8 cellular contexts compared by ENCODE assay signal in the genomic region with DNA sequence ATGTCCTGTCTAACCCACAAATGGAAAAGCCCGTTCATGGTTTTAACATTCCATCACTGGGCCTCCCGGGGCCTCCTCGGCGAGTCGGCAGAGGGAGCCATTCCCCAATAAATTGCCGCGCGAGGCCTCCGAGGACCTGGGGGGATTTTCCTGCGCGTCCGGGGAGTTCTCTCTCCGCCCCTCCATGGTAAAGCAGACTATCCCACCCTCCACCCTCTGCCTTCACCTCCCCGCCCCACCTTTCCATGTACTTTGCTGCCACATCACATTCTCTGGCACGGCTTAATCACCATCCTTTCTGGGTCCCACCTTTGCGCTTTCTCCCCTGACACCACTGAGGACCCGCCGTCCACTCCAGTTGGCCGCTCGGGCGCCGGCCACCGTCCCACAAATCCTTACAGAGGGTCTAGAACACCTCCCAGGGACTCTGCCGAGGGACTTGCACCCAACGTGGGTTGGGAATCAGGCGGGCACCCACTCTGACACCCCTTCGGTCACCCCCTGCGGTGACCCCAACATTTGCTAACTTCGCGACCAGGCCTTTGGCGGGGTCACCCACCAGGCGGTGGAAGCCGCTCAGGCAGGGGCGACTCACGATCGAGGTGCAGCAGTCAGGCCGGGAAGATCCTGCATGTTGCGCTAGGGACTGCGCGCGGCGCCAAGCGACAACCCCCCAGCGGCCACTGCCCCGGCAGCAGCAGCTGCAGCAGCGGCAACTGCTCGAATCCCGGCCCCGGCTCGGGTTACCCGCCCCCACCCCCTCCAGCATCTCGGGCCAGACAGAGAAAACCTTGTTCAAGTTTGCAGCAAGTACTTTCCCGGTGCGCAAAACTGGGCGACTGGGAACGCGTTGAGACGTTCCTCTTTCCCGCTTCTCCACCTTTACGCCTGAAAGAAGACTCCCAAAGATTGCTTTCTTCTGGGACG. TPM values are rescaled to one million over a fixed set of nuclear protein-coding genes. Genes with fewer than 3 reads are reported as not detected.
DNase-seq lines count a peak whose midpoint lies in the region; ATAC-seq and TF ChIP-seq lines count a peak whose summit lies in the region.

A gene (plus strand): TSS at position 778 of the 927 bp plus-strand sequence. CDS start 40,513 bp downstream, outside the sequence.

- H3K27me3 Mint-ChIP-seq in activated CD8-positive, alpha-beta T cell treated with anti-CD3 and anti-CD28 coated beads for 36 hours, result peaks cover 62% of the 10 kb centered on the region
- no peaks in the 10 kb centered on the region for H3K27me3 Mint-ChIP-seq in glutamatergic neuron (ENCODE audit: unreplicated experiment)

- POLR2A ChIA-PET in activated CD8-positive, alpha-beta T cell treated with anti-CD3 and anti-CD28 coated beads for 36 hours (lab: Charles Lee), result no interaction called here

- no peak within 1 kb of the TSS for H3K27ac Mint-ChIP-seq in activated CD8-positive, alpha-beta T cell treated with anti-CD3 and anti-CD28 coated beads for 36 hours
- no peak within 1 kb of the TSS for H3K27ac Mint-ChIP-seq in glutamatergic neuron (ENCODE audit: unreplicated experiment)

- intact Hi-C loops in activated CD8-positive, alpha-beta T cell treated with anti-CD3 and anti-CD28 coated beads for 36 hours (cut with micrococcal nuclease), result loop anchor here (2.0 to 5.0 kb wide), 2 partner anchors 152 to 203 kb away; no protein-coding TSS in a partner anchor

- H3K4me3 ChIP-seq in GM12865 (ENCODE audit: low read depth, low read length) (no peak within 1 kb of the TSS), parathyroid adenoma (ENCODE audit: low read depth, low read length) (no peak within 1 kb of the TSS)

- H3K36me3 ChIP-seq in parathyroid adenoma (ENCODE audit: control insufficient read depth, insufficient read depth, low read length), result no peaks in the 10 kb centered on the region

- no peaks in the 10 kb centered on the region for H3K36me3 Mint-ChIP-seq in activated CD8-positive, alpha-beta T cell treated with anti-CD3 and anti-CD28 coated beads for 36 hours (ENCODE audit: low read depth)
- H3K36me3 Mint-ChIP-seq in glutamatergic neuron (ENCODE audit: unreplicated experiment), result peaks cover 5% of the 10 kb centered on the region

- H3K27me3 ChIP-seq in parathyroid adenoma (ENCODE audit: control insufficient read depth, insufficient read depth, low read length), result no peaks in the 10 kb centered on the region

- peak within 1 kb of the TSS; percentile 54 for H2AFZ ChIP-seq in parathyroid adenoma

- TF ChIP-seq CTCF in GM12865 (IDR thresholded peaks at IDR 0.05; ENCODE audit: insufficient read depth, low read depth, low read length, missing control alignments) (peak; percentile 48), glutamatergic neuron (IDR thresholded peaks at IDR 0.05; ENCODE audit: partially characterized antibody, unreplicated experiment) (peak; percentile 25), parathyroid adenoma (IDR thresholded peaks at IDR 0.05) (peak; percentile 56)
- peak; percentile 56 for TF ChIP-seq CTCF in activated CD8-positive, alpha-beta T cell treated with anti-CD3 and anti-CD28 coated beads for 36 hours (IDR thresholded peaks at IDR 0.05)

- peaks cover 11% of the 10 kb centered on the region for H3K4me1 Mint-ChIP-seq in activated CD8-positive, alpha-beta T cell treated with anti-CD3 and anti-CD28 coated beads for 36 hours (ENCODE audit: low read depth)
- peaks cover 5% of the 10 kb centered on the region for H3K4me1 Mint-ChIP-seq in glutamatergic neuron (ENCODE audit: low read depth, unreplicated experiment)

- peaks cover 5% of the 10 kb centered on the region for H3K9me3 Mint-ChIP-seq in activated CD8-positive, alpha-beta T cell treated with anti-CD3 and anti-CD28 coated beads for 36 hours
- H3K9me3 Mint-ChIP-seq in glutamatergic neuron (ENCODE audit: unreplicated experiment), result no peaks in the 10 kb centered on the region

- no peak within 1 kb of the TSS for H3K27ac ChIP-seq in parathyroid adenoma

- no peaks in the 10 kb centered on the region for H3K79me2 ChIP-seq in parathyroid adenoma

- peak within 1 kb of the TSS; percentile 32 for H3K4me3 Mint-ChIP-seq in activated CD8-positive, alpha-beta T cell treated with anti-CD3 and anti-CD28 coated beads for 36 hours
- H3K4me3 Mint-ChIP-seq in glutamatergic neuron (ENCODE audit: unreplicated experiment), result peak within 1 kb of the TSS; percentile 87

- ATAC-seq in activated CD8-positive, alpha-beta T cell treated with anti-CD3 and anti-CD28 coated beads for 36 hours, result peak; percentile 39
- no peak for ATAC-seq in activated CD4-positive, CD25-positive, alpha-beta regulatory T cell treated with anti-CD3 and anti-CD28 coated beads, Interleukin-2, amount 50 U/mL, for 24 hours

- H3K4me1 ChIP-seq in parathyroid adenoma, result no peaks in the 10 kb centered on the region

- H3K9ac ChIP-seq in parathyroid adenoma, result no peak within 1 kb of the TSS

- CTCF ChIA-PET in activated CD8-positive, alpha-beta T cell treated with anti-CD3 and anti-CD28 coated beads for 36 hours (lab: Charles Lee), result interaction anchor here (0.9 to 2.2 kb wide), 4 partner anchors 23 to 202 kb away, joined by 3 to 9 read pairs (median 4); no protein-coding TSS in a partner anchor

- peak within 1 kb of the TSS; percentile 30 for H3K4me2 ChIP-seq in parathyroid adenoma (ENCODE audit: low read length)

- DNase-seq in GM12865 (ENCODE audit: low read depth) (peak; percentile 18), HK-2 (ENCODE audit: unreplicated experiment) (peak; percentile 58), glutamatergic neuron (peak; percentile 67), NCI-H146 treated with DMSO at 0.1 percent for 48 hours (lab: John Stamatoyannopoulos, UW; ENCODE audit: unreplicated experiment) (no peak), cortex of kidney (lab: John Stamatoyannopoulos, UW) (no peak)
- peak; percentile 44 for DNase-seq in activated CD8-positive, alpha-beta T cell treated with anti-CD3 and anti-CD28 coated beads for 36 hours

- peaks cover 3% of the 10 kb centered on the region for H3K9me3 ChIP-seq in parathyroid adenoma (ENCODE audit: control insufficient read depth, low read length)

RNA-seq across cellular contexts. Expression of the gene that starts here (rescaled TPM):
- total RNA-seq in activated CD8-positive, alpha-beta T cell treated with anti-CD3 and anti-CD28 coated beads for 36 hours, result not detected
- total RNA-seq in glutamatergic neuron (ENCODE audit: unreplicated experiment), result 0.69 TPM

Comparison
In these comparisons a context has a peak if more than half of its experiments do, and no peak if none do; other contexts are left out.
1. Peak in DNase-seq and ATAC-seq in activated CD8-positive, alpha-beta T cell treated with anti-CD3 and anti-CD28 coated beads for 36 hours; RNA of the gene not detected or under 1 TPM.
2. Peak in DNase-seq in glutamatergic neuron; RNA of the gene not detected or under 1 TPM.
3. DNase-seq: peak in GM12865 (single experiment) and HK-2 (single experiment); none in NCI-H146 treated with DMSO at 0.1 percent for 48 hours (single experiment) and cortex of kidney (single experiment).
4. Peak in every context shown above with its lines, with median percentiles within 50 percentile points of each other: CTCF ChIP-seq.